In the genomic region with DNA sequence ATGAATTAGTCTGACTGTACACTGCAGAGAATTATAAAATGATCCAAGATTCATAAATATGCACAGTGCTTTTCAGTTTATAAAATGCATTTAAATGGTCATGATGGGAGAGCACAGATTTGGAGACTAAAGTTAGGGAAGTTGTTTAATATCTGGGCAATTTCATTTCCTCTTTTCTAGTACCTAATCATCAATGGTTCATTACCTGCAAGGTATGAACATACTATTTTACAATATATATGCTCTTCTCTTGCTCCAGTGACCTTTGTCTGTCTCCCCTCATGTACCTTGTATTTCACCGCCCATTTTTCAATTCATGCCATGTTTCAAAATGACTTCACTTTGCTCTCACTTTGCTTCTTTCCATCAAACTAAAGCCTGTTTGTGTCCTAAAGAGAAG, we compare ENCODE assay signal across 1 cellular context.
TF ChIP-seq lines count a peak whose summit lies in the region.

No MANE protein-coding gene starts in this region.

TF ChIP-seq in neural cell, 6 proteins besides CTCF, POLR2A, EP300 and RAD21 (continued from another document):
- TF ChIP-seq REST (IDR thresholded peaks at IDR 0.05; ENCODE audit: borderline replicate concordance) (no peak), MXI1 (conservative IDR thresholded peaks at IDR 0.05; ENCODE audit: poor library complexity, severe bottlenecking) (no peak), TAF1 (IDR thresholded peaks at IDR 0.05; ENCODE audit: low read depth) (no peak), POLR2AphosphoS5 (IDR thresholded peaks at IDR 0.05) (no peak), EZH2 (IDR thresholded peaks at IDR 0.05; ENCODE audit: borderline replicate concordance, insufficient read depth, low read length, poor library complexity, severe bottlenecking) (no peak)
TF ChIP-seq in neural cell: peak in this region for 0.
